Comparison of ENCODE assay signal across 1 cellular context in genomic region chr5:141223112-141223783, GRCh38.
TF ChIP-seq lines count a peak whose summit lies in the region.

TSS of gene PCDHB14 (plus strand) at chr5:141223343. CDS start at chr5:141223506, 163 bp downstream.

TF ChIP-seq in K562, 482 proteins besides CTCF, POLR2A, EP300 and RAD21 (continued from another document):
- TF ChIP-seq, protein P1, sequence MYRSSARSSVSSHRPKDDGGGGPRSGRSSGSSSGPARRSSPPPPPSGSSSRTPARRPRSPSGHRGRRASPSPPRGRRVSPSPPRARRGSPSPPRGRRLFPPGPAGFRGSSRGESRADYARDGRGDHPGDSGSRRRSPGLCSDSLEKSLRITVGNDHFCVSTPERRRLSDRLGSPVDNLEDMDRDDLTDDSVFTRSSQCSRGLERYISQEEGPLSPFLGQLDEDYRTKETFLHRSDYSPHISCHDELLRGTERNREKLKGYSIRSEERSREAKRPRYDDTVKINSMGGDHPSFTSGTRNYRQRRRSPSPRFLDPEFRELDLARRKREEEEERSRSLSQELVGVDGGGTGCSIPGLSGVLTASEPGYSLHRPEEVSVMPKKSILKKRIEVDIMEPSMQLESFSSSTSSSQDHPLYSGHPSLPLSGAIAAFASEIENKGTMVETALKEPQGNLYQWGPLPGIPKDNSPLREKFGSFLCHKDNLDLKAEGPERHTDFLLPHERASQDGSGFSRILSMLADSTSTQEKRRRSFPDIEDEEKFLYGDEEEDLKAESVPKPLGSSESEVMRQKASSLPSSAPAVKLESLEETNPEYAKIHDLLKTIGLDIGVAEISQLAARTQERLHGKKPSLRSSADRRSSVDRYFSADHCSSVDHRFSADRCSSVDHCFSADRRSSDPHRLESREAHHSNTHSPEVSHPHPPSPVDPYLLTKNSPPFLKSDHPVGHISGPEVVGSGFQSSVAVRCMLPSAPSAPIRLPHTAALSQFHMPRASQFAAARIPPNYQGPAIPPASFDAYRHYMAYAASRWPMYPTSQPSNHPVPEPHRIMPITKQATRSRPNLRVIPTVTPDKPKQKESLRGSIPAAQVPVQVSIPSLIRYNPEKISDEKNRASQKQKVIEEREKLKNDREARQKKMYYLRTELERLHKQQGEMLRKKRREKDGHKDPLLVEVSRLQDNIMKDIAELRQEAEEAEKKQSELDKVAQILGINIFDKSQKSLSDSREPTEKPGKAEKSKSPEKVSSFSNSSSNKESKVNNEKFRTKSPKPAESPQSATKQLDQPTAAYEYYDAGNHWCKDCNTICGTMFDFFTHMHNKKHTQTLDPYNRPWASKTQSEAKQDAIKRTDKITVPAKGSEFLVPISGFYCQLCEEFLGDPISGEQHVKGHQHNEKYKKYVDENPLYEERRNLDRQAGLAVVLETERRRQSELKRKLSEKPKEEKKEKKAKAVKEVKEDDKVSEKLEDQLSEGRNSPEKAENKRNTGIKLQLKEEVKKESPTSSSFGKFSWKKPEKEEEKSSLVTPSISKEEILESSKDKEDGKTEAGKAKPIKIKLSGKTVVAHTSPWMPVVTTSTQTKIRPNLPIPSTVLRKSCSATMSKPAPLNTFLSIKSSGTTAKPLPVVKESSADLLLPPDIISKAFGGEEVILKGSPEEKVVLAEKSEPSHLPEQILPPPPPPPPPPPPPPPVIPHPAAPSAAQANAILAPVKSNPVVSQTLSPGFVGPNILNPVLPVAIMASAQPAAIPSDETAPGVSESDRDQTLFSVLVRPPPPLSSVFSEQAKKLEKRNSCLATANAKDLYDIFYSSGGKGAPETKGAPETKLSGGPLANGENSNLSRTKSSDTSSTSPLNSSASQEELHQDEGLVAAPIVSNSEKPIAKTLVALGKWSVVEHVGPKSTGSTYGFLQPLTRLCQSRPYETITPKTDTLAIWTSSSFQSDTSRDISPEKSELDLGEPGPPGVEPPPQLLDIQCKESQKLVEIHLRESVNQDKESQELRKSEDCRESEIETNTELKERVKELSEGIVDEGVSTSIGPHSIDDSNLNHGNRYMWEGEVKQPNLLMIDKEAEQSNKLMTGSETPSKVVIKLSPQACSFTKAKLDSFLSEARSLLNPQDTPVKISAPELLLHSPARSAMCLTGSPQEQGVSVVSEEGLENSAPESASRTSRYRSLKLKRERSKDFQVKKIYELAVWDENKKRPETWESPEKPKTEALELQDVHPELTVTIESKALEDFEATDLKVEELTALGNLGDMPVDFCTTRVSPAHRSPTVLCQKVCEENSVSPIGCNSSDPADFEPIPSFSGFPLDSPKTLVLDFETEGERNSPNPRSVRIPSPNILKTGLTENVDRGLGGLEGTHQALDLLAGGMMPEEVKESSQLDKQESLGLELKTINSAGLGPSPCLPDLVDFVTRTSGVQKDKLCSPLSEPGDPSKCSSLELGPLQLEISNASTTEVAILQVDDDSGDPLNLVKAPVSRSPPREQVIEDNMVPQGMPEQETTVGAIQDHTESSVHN (IDR thresholded peaks at IDR 0.05; ENCODE audit: borderline replicate concordance in 1 of 2, low read depth in 1 of 2), result no peak
- TF ChIP-seq FOXJ2 (tag; IDR thresholded peaks at IDR 0.05) (no peak), CBX3 (IDR thresholded peaks at IDR 0.05; ENCODE audit: borderline replicate concordance in 1 of 2, low read length in 2 of 2) (no peak)
